20 cellular contexts compared by ENCODE assay signal in the genomic region with DNA sequence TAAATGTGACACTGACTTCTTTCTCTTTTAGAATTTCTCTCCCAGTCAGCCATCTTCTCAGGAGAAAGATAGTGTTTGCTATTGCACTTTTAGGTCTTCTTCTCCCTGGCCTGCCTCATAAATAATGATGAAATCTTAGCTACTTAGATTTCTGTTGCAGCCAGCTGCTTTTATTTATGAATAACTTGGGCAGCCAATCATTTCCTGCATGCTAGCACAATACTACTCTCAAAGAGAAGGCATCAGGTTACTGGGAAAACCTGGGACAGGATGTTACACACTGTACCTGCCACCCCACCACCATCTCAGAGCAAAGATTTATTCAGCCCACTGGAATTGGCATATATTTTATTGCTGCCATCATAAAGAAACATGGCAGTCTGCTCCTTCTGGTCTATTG.
A peak's percentile ranks its signal among the peaks of the same experiment; 100 is the strongest.
DNase-seq lines count a peak whose midpoint lies in the region; ATAC-seq and TF ChIP-seq lines count a peak whose summit lies in the region.
"Had no signal": no experiment of that assay in that cellular context is flagged by ENCODE, and none has a peak within 500 bp of the region (broad histone marks: within the 10 kb centered on the region; RNA-seq: fewer than 3 reads in every experiment).

No MANE protein-coding gene starts in this region.

- no peak overlapping the region for H3K4me3 Mint-ChIP-seq in stimulated activated naive B cell treated with anti-CD40 and anti-IgM and Interleukin-4, amounts not matched to agents 10 μg/mL and 1 μg/mL and 100 μg/mL, for 72 hours
- H3K4me3 Mint-ChIP-seq: T-helper 1 cell treated with Interleukin-12 subunit alpha and Interleukin-12 subunit beta and Interleukin-4 antibody, amounts not matched to agents 30 μg/mL and 1 μg/mL, for 36 hours; WTC11 had no signal

- peaks cover 2 to 9% of the 10 kb centered on the region in 2 donors for H3K9me3 Mint-ChIP-seq in stimulated activated naive B cell treated with anti-CD40 and anti-IgM and Interleukin-4, amounts not matched to agents 10 μg/mL and 1 μg/mL and 100 μg/mL, for 72 hours
- H3K9me3 Mint-ChIP-seq: activated T-helper 2 cell treated with anti-CD3 and anti-CD28 coated beads, Interferon-gamma antibody, Interleukin-2, Interleukin-4, amounts not matched to agents 10 μg/mL and 5 μg/mL and 100 μg/mL, durations not matched to agents 14 hours and 24 hours and 36 hours; T-helper 1 cell treated with Interleukin-12 subunit alpha and Interleukin-12 subunit beta and Interleukin-4 antibody, amounts not matched to agents 30 μg/mL and 1 μg/mL, for 36 hours had no signal

- no peaks in the 10 kb centered on the region for H3K27me3 Mint-ChIP-seq in stimulated activated naive B cell treated with anti-CD40 and anti-IgM and Interleukin-4, amounts not matched to agents 10 μg/mL and 1 μg/mL and 100 μg/mL, for 72 hours

- no peak overlapping the region for H3K4me3 ChIP-seq in epithelial cell of esophagus (ENCODE audit: low read length)
- H3K4me3 ChIP-seq: mucosa of descending colon, sigmoid colon, tibial nerve had no signal

- H3K4me1 Mint-ChIP-seq in stimulated activated naive B cell treated with anti-CD40 and anti-IgM and Interleukin-4, amounts not matched to agents 10 μg/mL and 1 μg/mL and 100 μg/mL, for 72 hours: no peaks in the 10 kb centered on the region

- no peak overlapping the region for H3K27ac Mint-ChIP-seq in stimulated activated naive B cell treated with anti-CD40 and anti-IgM and Interleukin-4, amounts not matched to agents 10 μg/mL and 1 μg/mL and 100 μg/mL, for 72 hours
- H3K27ac Mint-ChIP-seq: activated T-helper 2 cell treated with anti-CD3 and anti-CD28 coated beads, Interferon-gamma antibody, Interleukin-2, Interleukin-4, amounts not matched to agents 10 μg/mL and 5 μg/mL and 100 μg/mL, durations not matched to agents 14 hours and 24 hours and 36 hours; T-helper 1 cell treated with Interleukin-12 subunit alpha and Interleukin-12 subunit beta and Interleukin-4 antibody, amounts not matched to agents 30 μg/mL and 1 μg/mL, for 36 hours; WTC11 had no signal

- TF ChIP-seq CTCF in epithelial cell of esophagus (IDR thresholded peaks at IDR 0.05; ENCODE audit: insufficient read depth, low read depth, low read length, missing control alignments) (no peak), GM20000 (IDR thresholded peaks at IDR 0.05; ENCODE audit: extremely low read depth, missing control alignments) (no peak)

- H3K36me3 Mint-ChIP-seq in stimulated activated naive B cell treated with anti-CD40 and anti-IgM and Interleukin-4, amounts not matched to agents 10 μg/mL and 1 μg/mL and 100 μg/mL, for 72 hours: no peaks in the 10 kb centered on the region

- no peak for ATAC-seq in GM18868 (IDR thresholded peaks at IDR 0.05; ENCODE audit: unreplicated experiment)
- no peak for ATAC-seq in stimulated activated naive B cell treated with anti-CD40 and anti-IgM and Interleukin-4, amounts not matched to agents 10 μg/mL and 1 μg/mL and 100 μg/mL, for 72 hours (replicated peaks)
- ATAC-seq: left cardiac atrium, mucosa of descending colon, WTC11 had no signal

- peak; percentile 57 for DNase-seq in NCI-H748 (lab: John Stamatoyannopoulos, UW; ENCODE audit: unreplicated experiment)
- no peak for DNase-seq in NCI-H748 treated with DMSO at 0.1 percent for 48 hours (lab: John Stamatoyannopoulos, UW)
- peak; percentile 0 for DNase-seq in NCI-H2107 (lab: John Stamatoyannopoulos, UW)
- peak; percentile 56 for DNase-seq in epithelial cell of esophagus (ENCODE audit: low read depth)
- no peak for DNase-seq in GM20000 (ENCODE audit: low spot score)
- DNase-seq in central memory CD4-positive, alpha-beta T cell: no peak
- no peak for DNase-seq in stimulated activated naive B cell treated with anti-CD40 and anti-IgM and Interleukin-4, amounts not matched to agents 10 μg/mL and 1 μg/mL and 100 μg/mL, for 72 hours
- DNase-seq: amygdala; Karpas-422; left cardiac atrium; mucosa of descending colon; NCI-H1694 treated with DMSO at 0.1 percent for 48 hours; NK-92 treated with Interleukin-12 subunit alpha and Interleukin-12 subunit beta, amount 100 ng/mL, for 24 hours; occipital lobe; sigmoid colon had no signal

Comparison
In these comparisons a context has a peak if more than half of its experiments do, and no peak if none do; other contexts are left out.
1. DNase-seq: peak in NCI-H748 (single experiment), NCI-H2107 (single experiment) and epithelial cell of esophagus (single experiment); none in NCI-H748 treated with DMSO at 0.1 percent for 48 hours (single experiment), GM20000 (single experiment), central memory CD4-positive, alpha-beta T cell (single experiment) and stimulated activated naive B cell treated with anti-CD40 and anti-IgM and Interleukin-4, amounts not matched to agents 10 μg/mL and 1 μg/mL and 100 μg/mL, for 72 hours (single experiment).